ENCODE assay signal across 8 cellular contexts in genomic region chr6:142395768-142396231, GRCh38.
DNase-seq lines count a peak whose midpoint lies in the region; ATAC-seq, FAIRE-seq and TF ChIP-seq lines count a peak whose summit lies in the region.

No MANE protein-coding gene starts in this region.

- H3K79me2 ChIP-seq in endothelial cell of umbilical vein (ENCODE audit: control insufficient read depth, insufficient read depth, low read length): peaks cover 2% of the 10 kb centered on the region

- peak overlapping the region; percentile 99 for H3K27ac ChIP-seq in endothelial cell of umbilical vein (ENCODE audit: insufficient read depth, low read depth, low read length)

- intact Hi-C loops in endothelial cell of umbilical vein (cut with micrococcal nuclease): loop anchor here (1.0 kb wide), 3 partner anchors 12 to 21 kb away; no protein-coding TSS in a partner anchor

- ATAC-seq in GM18502 (IDR thresholded peaks at IDR 0.05; ENCODE audit: poor library complexity, unreplicated experiment) (peak; percentile 96), GM21576 (IDR thresholded peaks at IDR 0.05; ENCODE audit: unreplicated experiment) (peak; percentile 96), HG03558 (IDR thresholded peaks at IDR 0.05; ENCODE audit: extremely low read depth, unreplicated experiment) (peak; percentile 96)

- H3K9ac ChIP-seq in endothelial cell of umbilical vein (replicated peaks; ENCODE audit: extremely low read depth, insufficient read depth, low read length): peak overlapping the region; percentile 72

- peaks cover 47% of the 10 kb centered on the region for H3K4me1 ChIP-seq in endothelial cell of umbilical vein (ENCODE audit: control insufficient read depth, extremely low read depth, insufficient read depth, low read length)

- peak; percentile 77 for FAIRE-seq in endothelial cell of umbilical vein (lab: Jason Lieb, UNC)

- BruUV-seq in endothelial cell of umbilical vein (replicated peaks; lab: Mats Ljungman, UMichigan): no TSS peak

- H4K20me1 ChIP-seq in endothelial cell of umbilical vein (replicated peaks; ENCODE audit: control insufficient read depth, extremely low read depth, insufficient read depth, low read length): no peaks in the 10 kb centered on the region

- H3K9me1 ChIP-seq in endothelial cell of umbilical vein (replicated peaks; ENCODE audit: control insufficient read depth, extremely low read depth, insufficient read depth, low read length): no peaks in the 10 kb centered on the region

- dilution Hi-C loops in endothelial cell of umbilical vein (cut with MboI; ENCODE audit: extremely low pct_ligation_motif_present, low sequenced_read_pairs): no loop called here

- no peak for TF ChIP-seq CTCF in endothelial cell of umbilical vein (IDR thresholded peaks at IDR 0.05; ENCODE audit: extremely low read depth in 1 of 2, insufficient read depth in 1 of 2, low read depth in 1 of 2, low read length in 2 of 2)

- no peaks in the 10 kb centered on the region for H3K9me3 ChIP-seq in endothelial cell of umbilical vein (replicated peaks; ENCODE audit: control insufficient read depth, insufficient read depth, low read length)

- DNase-seq in endothelial cell of umbilical vein (ENCODE audit: low read depth, low spot score) (peak; percentile 94), midbrain (lab: John Stamatoyannopoulos, UW) (no peak), NCI-H526 (lab: John Stamatoyannopoulos, UW) (no peak), mesenteric fat pad (ENCODE audit: low spot score) (no peak), NCI-H1694 treated with DMSO at 0.1 percent for 48 hours (lab: John Stamatoyannopoulos, UW) (no peak)

- TF ChIP-seq POLR2A in endothelial cell of umbilical vein (IDR thresholded peaks at IDR 0.05; ENCODE audit: low read depth, low read length): no peak

- no peak overlapping the region for H3K4me3 ChIP-seq in endothelial cell of umbilical vein (replicated peaks in 1 of 3; ENCODE audit: insufficient read depth in 1 of 3, low read depth in 1 of 3, low read length in 3 of 3)

- CTCF ChIA-PET in endothelial cell of umbilical vein (lab: Charles Lee): interaction anchor here (0.8 to 3.0 kb wide), 13 partner anchors 9 to 249 kb away, joined by 3 to 14 read pairs (median 5); partner anchors contain the start of genes ADGRG6, NMBR and VTA1

- H3K36me3 ChIP-seq in endothelial cell of umbilical vein (ENCODE audit: control insufficient read depth in 2 of 2, extremely low read depth in 1 of 2, insufficient read depth in 2 of 2, low read length in 2 of 2): peaks cover 2 to 6% of the 10 kb centered on the region in 2 experiments

- H3K27me3 ChIP-seq in endothelial cell of umbilical vein (ENCODE audit: control insufficient read depth in 2 of 2, insufficient read depth in 2 of 2, low read length in 2 of 2): no peaks in the 10 kb centered on the region

- POLR2A ChIA-PET in endothelial cell of umbilical vein (lab: Charles Lee): interaction anchor here (1.0 to 1.4 kb wide), 3 partner anchors 19 to 20 kb away, joined by 3 read pairs; no protein-coding TSS in a partner anchor

- H3K4me2 ChIP-seq in endothelial cell of umbilical vein (ENCODE audit: insufficient read depth, low read length): peak overlapping the region; percentile 60

- no peak overlapping the region for H2AFZ ChIP-seq in endothelial cell of umbilical vein (ENCODE audit: low read depth, low read length)

TF ChIP-seq in endothelial cell of umbilical vein, 7 proteins besides CTCF, POLR2A, EP300 and RAD21:
- TF ChIP-seq FOS (IDR thresholded peaks at IDR 0.05; ENCODE audit: borderline replicate concordance, insufficient read depth, low read length): no peak
- TF ChIP-seq JUN (IDR thresholded peaks at IDR 0.05; ENCODE audit: borderline replicate concordance, insufficient read depth, insufficient read length, low read depth): peak; percentile 25
- peak; percentile 67 for TF ChIP-seq GATA2 (IDR thresholded peaks at IDR 0.05; ENCODE audit: insufficient read depth, insufficient read length, low read depth, low read length)
- peak; percentile 12 for TF ChIP-seq POLR2AphosphoS5 (IDR thresholded peaks at IDR 0.05; ENCODE audit: insufficient read depth, low read depth, low read length)
- no peak for TF ChIP-seq MYC (IDR thresholded peaks at IDR 0.05; ENCODE audit: low read depth, low read length)
